ENCODE assay signal across 8 cellular contexts in genomic region chr1:37474697-37475379, GRCh38. TPM values are rescaled to one million over a fixed set of nuclear protein-coding genes. Genes with fewer than 3 reads are reported as not detected.
DNase-seq lines count a peak whose midpoint lies in the region; ATAC-seq, FAIRE-seq and TF ChIP-seq lines count a peak whose summit lies in the region.

No MANE protein-coding gene starts in this region.

- H3K9me3 ChIP-seq in left lung (no peaks in the 10 kb centered on the region), suprapubic skin (no peaks in the 10 kb centered on the region)

- no peak for ATAC-seq in left lung
- ATAC-seq in GM18511 (IDR thresholded peaks at IDR 0.05; ENCODE audit: unreplicated experiment): no peak

- no peak for TF ChIP-seq EP300 in suprapubic skin (IDR thresholded peaks at IDR 0.05)

- intact Hi-C loops in left lung (cut with DNase I): no loop called here

- WGBS in suprapubic skin: 2% methylated on average over 27 of the region's 38 CpGs

- H3K4me1 ChIP-seq in left lung (peaks cover 51 to 80% of the 10 kb centered on the region in 2 donors), suprapubic skin (peaks cover 84% of the 10 kb centered on the region)

- H3K4me3 ChIP-seq in brain microvascular endothelial cell (ENCODE audit: low read depth, low read length) (peak overlapping the region; percentile 90), left lung (peak overlapping the region; percentile 82 to 94), suprapubic skin (peak overlapping the region; percentile 81)

- no peaks in the 10 kb centered on the region for H3K27me3 ChIP-seq in brain microvascular endothelial cell (replicated peaks)
- H3K27me3 ChIP-seq in left lung: no peaks in the 10 kb centered on the region
- H3K27me3 ChIP-seq in suprapubic skin: no peaks in the 10 kb centered on the region

- TF ChIP-seq CTCF in brain microvascular endothelial cell (IDR thresholded peaks at IDR 0.05; ENCODE audit: low read depth, low read length, missing control alignments) (no peak), left lung (IDR thresholded peaks at IDR 0.05) (no peak), suprapubic skin (IDR thresholded peaks at IDR 0.05) (no peak)

- TF ChIP-seq POLR2A in GM12891 (IDR thresholded peaks at IDR 0.05; ENCODE audit: low read depth, low read length) (peak; percentile 47; the same call in 1 of the 2 replicates), suprapubic skin (IDR thresholded peaks at IDR 0.05) (no peak)

- no peak for FAIRE-seq in GM12891 (lab: Jason Lieb, UNC)

- H3K27ac ChIP-seq in brain microvascular endothelial cell (peak overlapping the region; percentile 93), left lung (peak overlapping the region; percentile 94 to 96), suprapubic skin (peak overlapping the region; percentile 95)

- H3K36me3 ChIP-seq in brain microvascular endothelial cell (replicated peaks) (peaks cover 35% of the 10 kb centered on the region), left lung (peaks cover 0 to 40% of the 10 kb centered on the region in 2 donors), suprapubic skin (peaks cover 7% of the 10 kb centered on the region)

- in situ Hi-C loops in brain microvascular endothelial cell (cut with HindIII; ENCODE audit: low pct_ligation_motif_present, low sequenced_read_pairs): no loop called here

- no peak for DNase-seq in GM12891 (ENCODE audit: insufficient read length, low spot score)
- DNase-seq in NAMALWA (ENCODE audit: low spot score): peak; percentile 42
- no peak for DNase-seq in brain microvascular endothelial cell
- DNase-seq in left lung: peak; percentile 45 to 83
- peak in 1 of 2 donors; percentile 84 for DNase-seq in suprapubic skin (ENCODE audit: low spot score in 2 of 2)
- no peak for DNase-seq in epidermal melanocyte (ENCODE audit: insufficient read length, low spot score)
- DNase-seq in LoVo (ENCODE audit: low spot score): no peak

TF ChIP-seq in GM12891, 5 proteins besides CTCF, POLR2A, EP300 and RAD21:
- TF ChIP-seq POU2F2 (IDR thresholded peaks at IDR 0.05; ENCODE audit: low read depth, low read length): peak; percentile 8; the same call in 1 of the 2 replicates
- TF ChIP-seq POLR2AphosphoS5 (IDR thresholded peaks at IDR 0.05; ENCODE audit: low read depth, low read length): peak; percentile 36; the same call in 1 of the 2 replicates
- no peak for TF ChIP-seq PAX5 (IDR thresholded peaks at IDR 0.05; ENCODE audit: insufficient read depth, low read length, severe bottlenecking)
- TF ChIP-seq TAF1 (IDR thresholded peaks at IDR 0.05; ENCODE audit: low read depth, low read length): no peak
- no peak for TF ChIP-seq SPI1 (IDR thresholded peaks at IDR 0.05; ENCODE audit: low read depth, low read length)

RNA-seq across cellular contexts. Expression of gene ZC3H12A, which starts 0.5 kb away (rescaled TPM):
- polyA plus RNA-seq in GM12891 (2012; ENCODE audit: low read depth, missing spikeins): 16.7 TPM
- 10 to 100 TPM; 10.2 to 28.0 TPM for total RNA-seq in left lung
- total RNA-seq in suprapubic skin: 100 to 1,000 TPM in 1 of 4 donors, 10 to 100 TPM in 3; 47.7 to 107 (median 56.1) TPM

RNA-seq across cellular contexts. Expression of gene MEAF6, which starts 39.7 kb away (rescaled TPM):
- 36.4 TPM for polyA plus RNA-seq in GM12891 (2012; ENCODE audit: low read depth, missing spikeins)
- total RNA-seq in left lung (10 to 100 TPM; 47.7 to 56.0 TPM), suprapubic skin (100 to 1,000 TPM in 1 of 4 donors, 10 to 100 TPM in 3; 63.6 to 105 (median 68.7) TPM)

Comparison
In these comparisons a context has a peak if more than half of its experiments do, and no peak if none do; other contexts are left out.
1. DNase-seq: peak in NAMALWA (single experiment) and left lung (2 of 2); none in GM12891 (single experiment), brain microvascular endothelial cell (single experiment), epidermal melanocyte (single experiment) and LoVo (single experiment).
2. Peak in every context shown above with its lines, with median percentiles within 50 percentile points of each other: H3K27ac ChIP-seq and H3K4me3 ChIP-seq.